Comparison of ENCODE assay signal across 21 cellular contexts in genomic region chr6:119395192-119395591, GRCh38. TPM values are rescaled to one million over a fixed set of nuclear protein-coding genes. Genes with fewer than 3 reads are reported as not detected.
DNase-seq lines count a peak whose midpoint lies in the region; ATAC-seq and TF ChIP-seq lines count a peak whose summit lies in the region.
"Had no signal": no experiment of that assay in that cellular context is flagged by ENCODE, and none has a peak within 500 bp of the region (broad histone marks: within the 10 kb centered on the region; RNA-seq: fewer than 3 reads in every experiment).

No MANE protein-coding gene starts in this region.

- peak; percentile 49 for ATAC-seq in GM18499 (IDR thresholded peaks at IDR 0.05; ENCODE audit: insufficient read depth, unreplicated experiment)
- peak; percentile 54 for ATAC-seq in GM21381 (IDR thresholded peaks at IDR 0.05; ENCODE audit: unreplicated experiment)
- ATAC-seq in HG02938 (IDR thresholded peaks at IDR 0.05; ENCODE audit: unreplicated experiment) = peak; percentile 55
- peak; percentile 91 for ATAC-seq in activated B cell treated with CpG ODN at 0.5 μM for 24 hours (ENCODE audit: low read depth)
- no peak for ATAC-seq in CD8-positive, alpha-beta T cell
- no peak for ATAC-seq in HG02973 (IDR thresholded peaks at IDR 0.05; ENCODE audit: unreplicated experiment)
- ATAC-seq: GM23338; natural killer cell treated with Interleukin-12 subunit alpha and Interleukin-12 subunit beta and Interleukin-15 and Interleukin-18, amount 100 ng/mL, for 72 hours; SK-N-SH treated with all-trans-retinoic acid at 6 μM for 48 hours had no signal

- TF ChIP-seq CTCF in activated B cell treated with CpG ODN at 0.5 μM for 24 hours (IDR thresholded peaks at IDR 0.05) = no peak
- no peak for TF ChIP-seq CTCF in CD8-positive, alpha-beta T cell (IDR thresholded peaks at IDR 0.05)

- H3K27ac Mint-ChIP-seq in activated B cell treated with CpG ODN at 0.5 μM for 24 hours = no peak overlapping the region
- H3K27ac Mint-ChIP-seq in CD8-positive, alpha-beta T cell = no peak overlapping the region
- H3K27ac Mint-ChIP-seq: activated CD4-positive, alpha-beta T cell treated with anti-CD3 and anti-CD28 coated beads, Interleukin-2, amount 10 ng/mL, durations not matched to agents 24 days and 14 days; GM23338; natural killer cell treated with Interleukin-12 subunit alpha and Interleukin-12 subunit beta and Interleukin-15 and Interleukin-18, amount 100 ng/mL, for 72 hours; progenitor cell of endocrine pancreas had no signal

- H3K27ac ChIP-seq in CD8-positive, alpha-beta T cell (ENCODE audit: low read depth, low read length) = no peak overlapping the region

- no peaks in the 10 kb centered on the region for H3K4me1 ChIP-seq in CD8-positive, alpha-beta T cell (ENCODE audit: insufficient read depth, low read length)

- H3K9me3 Mint-ChIP-seq in activated B cell treated with CpG ODN at 0.5 μM for 24 hours = peaks cover 2% of the 10 kb centered on the region
- H3K9me3 Mint-ChIP-seq in CD8-positive, alpha-beta T cell = peaks cover 5% of the 10 kb centered on the region

- peaks cover 21% of the 10 kb centered on the region for H3K4me1 Mint-ChIP-seq in activated B cell treated with CpG ODN at 0.5 μM for 24 hours
- H3K4me1 Mint-ChIP-seq in CD8-positive, alpha-beta T cell (ENCODE audit: low read depth) = no peaks in the 10 kb centered on the region
- H3K4me1 Mint-ChIP-seq: activated CD4-positive, alpha-beta T cell treated with anti-CD3 and anti-CD28 coated beads, Interleukin-2, amount 10 ng/mL, durations not matched to agents 24 days and 14 days; GM23338 had no signal

- H3K36me3 Mint-ChIP-seq in activated B cell treated with CpG ODN at 0.5 μM for 24 hours (ENCODE audit: low read depth) = no peaks in the 10 kb centered on the region
- H3K36me3 Mint-ChIP-seq in CD8-positive, alpha-beta T cell = no peaks in the 10 kb centered on the region

- no peaks in the 10 kb centered on the region for H3K27me3 ChIP-seq in CD8-positive, alpha-beta T cell (ENCODE audit: insufficient read depth, low read length)
- H3K27me3 ChIP-seq: MG63 had no signal

- no peaks in the 10 kb centered on the region for H3K36me3 ChIP-seq in CD8-positive, alpha-beta T cell (ENCODE audit: insufficient read depth, low read length)
- H3K36me3 ChIP-seq: MG63 had no signal

- DNase-seq in activated B cell treated with CpG ODN at 0.5 μM for 24 hours (no peak), glomerular visceral epithelial cell (ENCODE audit: extremely low spot score) (no peak), RKO (ENCODE audit: low spot score) (no peak)
- no peak for DNase-seq in CD8-positive, alpha-beta T cell
- DNase-seq: activated CD4-positive, alpha-beta T cell treated with anti-CD3 and anti-CD28 coated beads, Interleukin-2, amount 10 ng/mL, durations not matched to agents 24 days and 14 days; activated naive CD4-positive, alpha-beta T cell treated with Interleukin-2 at 50 U/mL for 16 hours; EL; islet precursor cell; MG63; NCI-H2029; NCI-H526; stimulated activated CD4-positive, alpha-beta T cell treated with anti-CD3 and anti-CD28 coated beads, Interleukin-4, amount 100 ng/mL, for 24 hours; substantia nigra had no signal

- H3K4me3 Mint-ChIP-seq in activated B cell treated with CpG ODN at 0.5 μM for 24 hours = no peak overlapping the region
- H3K4me3 Mint-ChIP-seq in CD8-positive, alpha-beta T cell = no peak overlapping the region
- H3K4me3 Mint-ChIP-seq: activated CD4-positive, alpha-beta T cell treated with anti-CD3 and anti-CD28 coated beads, Interleukin-2, amount 10 ng/mL, durations not matched to agents 24 days and 14 days; GM23338; natural killer cell treated with Interleukin-12 subunit alpha and Interleukin-12 subunit beta and Interleukin-15 and Interleukin-18, amount 100 ng/mL, for 72 hours had no signal

- H3K27me3 Mint-ChIP-seq in activated B cell treated with CpG ODN at 0.5 μM for 24 hours = peaks cover 13% of the 10 kb centered on the region
- no peaks in the 10 kb centered on the region for H3K27me3 Mint-ChIP-seq in CD8-positive, alpha-beta T cell (ENCODE audit: low read depth)
- H3K27me3 Mint-ChIP-seq: activated CD4-positive, alpha-beta T cell treated with anti-CD3 and anti-CD28 coated beads, Interleukin-2, amount 10 ng/mL, durations not matched to agents 24 days and 14 days; natural killer cell treated with Interleukin-12 subunit alpha and Interleukin-12 subunit beta and Interleukin-15 and Interleukin-18, amount 100 ng/mL, for 72 hours; progenitor cell of endocrine pancreas had no signal

- CTCF ChIA-PET in activated B cell treated with CpG ODN at 0.5 μM for 24 hours (lab: Charles Lee) = no interaction called here
- CTCF ChIA-PET in CD8-positive, alpha-beta T cell (lab: Charles Lee) = no interaction called here

- POLR2A ChIA-PET in activated B cell treated with CpG ODN at 0.5 μM for 24 hours (lab: Charles Lee) = no interaction called here
- POLR2A ChIA-PET in CD8-positive, alpha-beta T cell (lab: Charles Lee) = no interaction called here

- no peak overlapping the region for H3K4me3 ChIP-seq in CD8-positive, alpha-beta T cell (ENCODE audit: low read depth, low read length)
- H3K4me3 ChIP-seq: GM23338, MG63 had no signal

- intact Hi-C loops in activated B cell treated with CpG ODN at 0.5 μM for 24 hours (cut with micrococcal nuclease) = loop anchor here (2.0 to 5.0 kb wide), 3 partner anchors 44 to 138 kb away; no protein-coding TSS in a partner anchor
- intact Hi-C loops in CD8-positive, alpha-beta T cell (cut with DNase I, micrococcal nuclease) = no loop called here

- no peaks in the 10 kb centered on the region for H3K9me3 ChIP-seq in CD8-positive, alpha-beta T cell (ENCODE audit: low read length)
- H3K9me3 ChIP-seq: MG63 had no signal

RNA-seq across cellular contexts. Expression of gene MAN1A1, which starts 45.6 kb away (rescaled TPM):
- 17.7 and 18.1 TPM in 2 replicates for total RNA-seq in activated B cell treated with CpG ODN at 0.5 μM for 24 hours
- total RNA-seq in CD8-positive, alpha-beta T cell = 1 to 10 TPM; 8.4 to 8.5 TPM

Comparison
In these comparisons a context has a peak if more than half of its experiments do, and no peak if none do; other contexts are left out.
1. ATAC-seq: peak in GM18499 (single experiment), GM21381 (single experiment), HG02938 (single experiment) and activated B cell treated with CpG ODN at 0.5 μM for 24 hours (single experiment); none in CD8-positive, alpha-beta T cell (single experiment) and HG02973 (single experiment).